In genomic region chr19:7628589-7629311, GRCh38 we compare ENCODE assay signal across 8 cellular contexts. TPM values are rescaled to one million over a fixed set of nuclear protein-coding genes. Genes with fewer than 3 reads are reported as not detected.
DNase-seq lines count a peak whose midpoint lies in the region; ATAC-seq and TF ChIP-seq lines count a peak whose summit lies in the region.

No MANE protein-coding gene starts in this region.

- no peak for TF ChIP-seq CTCF in left ventricle myocardium inferior (IDR thresholded peaks at IDR 0.05; ENCODE audit: borderline replicate concordance)
- no peak for TF ChIP-seq CTCF in breast epithelium (IDR thresholded peaks at IDR 0.05)
- no peak for TF ChIP-seq CTCF in GM13976 (IDR thresholded peaks at IDR 0.05; ENCODE audit: borderline replicate concordance, control extremely low read depth, extremely low read depth, insufficient read depth, missing control alignments)

- H3K4me1 ChIP-seq in left ventricle myocardium inferior = peaks cover 38% of the 10 kb centered on the region
- peaks cover 5 to 19% of the 10 kb centered on the region in 2 donors for H3K4me1 ChIP-seq in breast epithelium
- H3K4me1 ChIP-seq in mesodermal cell (ENCODE audit: control insufficient read depth, insufficient read depth, low read length, poor library complexity, severe bottlenecking) = peaks cover 15% of the 10 kb centered on the region
- H3K4me1 ChIP-seq in aorta (ENCODE audit: control insufficient read depth in 1 of 2, insufficient read depth in 2 of 2, low read length in 2 of 2) = peaks cover 0 to 3% of the 10 kb centered on the region in 2 donors

- WGBS in mesodermal cell (ENCODE audit: insufficient coverage in 2 of 2), 2 experiments = 6 to 12% methylated on average over 15 of the region's 15 CpGs
- WGBS in aorta, 2 donors = 5 to 6% methylated on average over 15 of the region's 15 CpGs

- no peaks in the 10 kb centered on the region for H3K9me3 ChIP-seq in left ventricle myocardium inferior (replicated peaks)
- H3K9me3 ChIP-seq in breast epithelium = no peaks in the 10 kb centered on the region
- no peaks in the 10 kb centered on the region for H3K9me3 ChIP-seq in mesodermal cell (ENCODE audit: control insufficient read depth, low read length)
- H3K9me3 ChIP-seq in aorta (ENCODE audit: control insufficient read depth, low read length) = no peaks in the 10 kb centered on the region

- in situ Hi-C loops in GM13976 (cut with MboI; ENCODE audit: low sequenced_read_pairs, unreplicated experiment) = no loop called here

- H3K36me3 ChIP-seq in left ventricle myocardium inferior = peaks cover 47% of the 10 kb centered on the region
- H3K36me3 ChIP-seq in breast epithelium = no peaks in the 10 kb centered on the region
- H3K36me3 ChIP-seq in mesodermal cell (ENCODE audit: control insufficient read depth, insufficient read depth, low read length) = peaks cover 42% of the 10 kb centered on the region
- H3K36me3 ChIP-seq in aorta (ENCODE audit: control insufficient read depth in 1 of 2, insufficient read depth in 2 of 2, low read length in 1 of 2) = no peaks in the 10 kb centered on the region

- no peaks in the 10 kb centered on the region for H3K27me3 ChIP-seq in left ventricle myocardium inferior (ENCODE audit: low read depth)
- H3K27me3 ChIP-seq in breast epithelium = no peaks in the 10 kb centered on the region
- no peaks in the 10 kb centered on the region for H3K27me3 ChIP-seq in aorta (ENCODE audit: control insufficient read depth in 1 of 2, insufficient read depth in 2 of 2, low read length in 1 of 2)

- H3K27ac ChIP-seq in left ventricle myocardium inferior (replicated peaks) (peak overlapping the region; percentile 84), breast epithelium (peak overlapping the region; percentile 89 to 95), mesodermal cell (ENCODE audit: low read depth, low read length, severe bottlenecking) (peak overlapping the region; percentile 57), aorta (ENCODE audit: low read depth in 1 of 2, low read length in 2 of 2) (peak overlapping the region in 1 of 2 donors; percentile 2)

- intact Hi-C loops in left ventricle myocardium inferior (cut with micrococcal nuclease) = no loop called here
- intact Hi-C loops in Right ventricle myocardium inferior (cut with DNase I) = loop anchor here (5.0 kb wide), 1 partner anchor 91 kb away; the partner anchor contains the start of gene PNPLA6
- intact Hi-C loops in breast epithelium (cut with DNase I; ENCODE audit: low total_unique reads) = no loop called here
- intact Hi-C loops in aorta (cut with DNase I) = loop anchor here in 1 of 2 donors (2.0 kb wide), 1 partner anchor 52 kb away; the partner anchor contains the start of gene TRAPPC5

- ATAC-seq in Right ventricle myocardium inferior (no peak), aorta (ENCODE audit: low FRiP score) (no peak), GM21737 (IDR thresholded peaks at IDR 0.05; ENCODE audit: unreplicated experiment) (no peak)

- H3K4me3 ChIP-seq in left ventricle myocardium inferior (peak overlapping the region; percentile 96), breast epithelium (peak overlapping the region; percentile 83 to 99 (median 92)), mesodermal cell (ENCODE audit: extremely low read depth, insufficient read depth, low read length, poor library complexity, severe bottlenecking) (peak overlapping the region; percentile 99), aorta (ENCODE audit: low read length in 2 of 2) (peak overlapping the region; percentile 85 to 88)

- no peak for DNase-seq in left ventricle myocardium inferior
- DNase-seq in Right ventricle myocardium inferior (ENCODE audit: missing footprints) = no peak
- no peak for DNase-seq in breast epithelium (ENCODE audit: low spot score in 2 of 2)
- no peak for DNase-seq in aorta
- no peak for DNase-seq in anterior cingulate cortex (lab: John Stamatoyannopoulos, UW)
- DNase-seq in GM13976 (ENCODE audit: low spot score) = no peak

- TF ChIP-seq POLR2A in breast epithelium (IDR thresholded peaks at IDR 0.05) = no peak

RNA-seq across cellular contexts. Expression of gene XAB2, which starts 0.6 kb away (rescaled TPM):
- total RNA-seq in left ventricle myocardium inferior (24.4 TPM), Right ventricle myocardium inferior (25.3 TPM), breast epithelium (10 to 100 TPM; 41.3 to 49.0 (median 41.9) TPM), aorta (10 to 100 TPM; 25.4 to 34.1 TPM)
- polyA plus RNA-seq in mesodermal cell (2013, experiment 1 of 2) = 49.9 TPM
- polyA plus RNA-seq in mesodermal cell (2013, experiment 2 of 2) = 43.1 TPM
- 10 to 100 TPM; 17.0 to 93.8 TPM for polyA plus RNA-seq in aorta

RNA-seq across cellular contexts. Expression of gene PET100, which starts 0.8 kb away (rescaled TPM):
- 197 TPM for total RNA-seq in left ventricle myocardium inferior
- total RNA-seq in Right ventricle myocardium inferior = 205 TPM
- 10 to 100 TPM; 23.7 to 40.4 (median 33.1) TPM for total RNA-seq in breast epithelium
- polyA plus RNA-seq in mesodermal cell (2013, experiment 1 of 2) = 93.9 TPM
- polyA plus RNA-seq in mesodermal cell (2013, experiment 2 of 2) = 82.2 TPM
- 10 to 100 TPM; 81.2 to 95.7 TPM for total RNA-seq in aorta
- polyA plus RNA-seq in aorta = 10 to 100 TPM; 67.6 to 96.4 TPM

RNA-seq across cellular contexts. Expression of gene PCP2, which starts 4.8 kb away (rescaled TPM):
- total RNA-seq in left ventricle myocardium inferior = 2.7 TPM
- total RNA-seq in Right ventricle myocardium inferior = 6.6 TPM
- total RNA-seq in breast epithelium = 1 to 10 TPM in 2 of 3 donors, not detected in 1; 4.9 to 6.7 TPM
- not detected for polyA plus RNA-seq in mesodermal cell (2013, experiment 1 of 2)
- polyA plus RNA-seq in mesodermal cell (2013, experiment 2 of 2) = not detected
- total RNA-seq in aorta = not detected
- polyA plus RNA-seq in aorta = not detected

RNA-seq across cellular contexts. Expression of gene STXBP2, which starts 8.2 kb away (rescaled TPM):
- 4.5 TPM for total RNA-seq in left ventricle myocardium inferior
- total RNA-seq in Right ventricle myocardium inferior = 8.4 TPM
- total RNA-seq in breast epithelium = 10 to 100 TPM; 15.4 to 55.3 (median 37.0) TPM
- polyA plus RNA-seq in mesodermal cell (2013, experiment 1 of 2) = 30.9 TPM
- polyA plus RNA-seq in mesodermal cell (2013, experiment 2 of 2) = 23.9 TPM
- total RNA-seq in aorta = 10 to 100 TPM; 30.3 to 35.4 TPM
- polyA plus RNA-seq in aorta = 10 to 100 TPM; 11.4 to 27.4 TPM

RNA-seq across cellular contexts. Expression of gene CAMSAP3, which starts 33.1 kb away (rescaled TPM):
- total RNA-seq in left ventricle myocardium inferior (0.60 TPM), Right ventricle myocardium inferior (1.9 TPM), breast epithelium (10 to 100 TPM in 1 of 3 donors, 1 to 10 TPM in 1, not detected in 1; 5.6 to 14.2 TPM), aorta (not detected)
- 1.2 TPM for polyA plus RNA-seq in mesodermal cell (2013, experiment 1 of 2)
- 1.1 TPM for polyA plus RNA-seq in mesodermal cell (2013, experiment 2 of 2)
- 1 to 10 TPM in 1 of 2 donors, under 1 TPM in 1; 0.05 to 5.0 TPM for polyA plus RNA-seq in aorta
